In the genomic region with DNA sequence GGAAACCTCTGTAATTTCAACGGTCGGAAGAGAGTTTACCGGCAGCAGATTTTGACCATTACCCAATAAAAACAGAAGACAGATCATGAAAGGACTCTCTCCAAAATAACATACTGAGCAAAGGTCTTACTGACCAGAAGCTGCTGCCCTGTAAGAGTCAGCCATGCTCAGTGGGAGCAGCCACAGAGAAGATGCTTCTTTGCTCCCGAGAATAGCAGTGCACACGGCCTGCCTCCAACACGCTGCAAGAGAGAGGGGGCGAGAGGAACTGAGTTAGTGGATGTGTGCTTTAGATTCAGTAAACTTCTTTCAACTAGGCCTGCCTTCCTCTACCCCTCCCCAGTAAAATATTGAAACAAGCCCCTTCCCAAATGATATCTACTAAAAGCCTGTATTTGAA, we compare ENCODE assay signal across 20 cellular contexts.
DNase-seq lines count a peak whose midpoint lies in the region; ATAC-seq and TF ChIP-seq lines count a peak whose summit lies in the region.
"Had no signal": no experiment of that assay in that cellular context is flagged by ENCODE, and none has a peak within 500 bp of the region (broad histone marks: within the 10 kb centered on the region; RNA-seq: fewer than 3 reads in every experiment).

No MANE protein-coding gene starts in this region.

- peaks cover 77% of the 10 kb centered on the region for H3K4me1 Mint-ChIP-seq in activated CD4-positive, alpha-beta memory T cell treated with anti-CD3 and anti-CD28 coated beads for 36 hours (ENCODE audit: low read depth)
- H3K4me1 Mint-ChIP-seq in activated CD4-positive, alpha-beta memory T cell treated with anti-CD3 and anti-CD28 coated beads, Interleukin-2, amount 10 ng/mL, durations not matched to agents 7 days and 5 days = peaks cover 28% of the 10 kb centered on the region
- H3K4me1 Mint-ChIP-seq in effector memory CD8-positive, alpha-beta T cell (ENCODE audit: low read depth in 2 of 2) = peaks cover 42 to 76% of the 10 kb centered on the region in 2 donors
- H3K4me1 Mint-ChIP-seq in progenitor cell of endocrine pancreas (ENCODE audit: low read depth) (peaks cover 15% of the 10 kb centered on the region), CD14-positive monocyte (peaks cover 5% of the 10 kb centered on the region)

- POLR2A ChIA-PET in activated CD4-positive, alpha-beta memory T cell treated with anti-CD3 and anti-CD28 coated beads for 36 hours (lab: Charles Lee) = no interaction called here
- POLR2A ChIA-PET in activated CD4-positive, alpha-beta memory T cell treated with anti-CD3 and anti-CD28 coated beads, Interleukin-2, amount 10 ng/mL, durations not matched to agents 7 days and 5 days (lab: Charles Lee) = no interaction called here

- no peaks in the 10 kb centered on the region for H3K27me3 Mint-ChIP-seq in activated CD4-positive, alpha-beta memory T cell treated with anti-CD3 and anti-CD28 coated beads for 36 hours
- no peaks in the 10 kb centered on the region for H3K27me3 Mint-ChIP-seq in activated CD4-positive, alpha-beta memory T cell treated with anti-CD3 and anti-CD28 coated beads, Interleukin-2, amount 10 ng/mL, durations not matched to agents 7 days and 5 days
- no peaks in the 10 kb centered on the region for H3K27me3 Mint-ChIP-seq in effector memory CD8-positive, alpha-beta T cell
- H3K27me3 Mint-ChIP-seq in progenitor cell of endocrine pancreas (no peaks in the 10 kb centered on the region), CD14-positive monocyte (ENCODE audit: low read depth in 3 of 3) (no peaks in the 10 kb centered on the region)

- CTCF ChIA-PET in activated CD4-positive, alpha-beta memory T cell treated with anti-CD3 and anti-CD28 coated beads for 36 hours (lab: Charles Lee) = interaction anchor here (1.3 kb wide), 1 partner anchor 272 kb away, joined by 3 read pairs; no protein-coding TSS in a partner anchor
- CTCF ChIA-PET in activated CD4-positive, alpha-beta memory T cell treated with anti-CD3 and anti-CD28 coated beads, Interleukin-2, amount 10 ng/mL, durations not matched to agents 7 days and 5 days (lab: Charles Lee) = no interaction called here

- in situ Hi-C loops in G401 (cut with HindIII; ENCODE audit: low sequenced_read_pairs) = no loop called here

- no peak for DNase-seq in activated CD4-positive, alpha-beta memory T cell treated with anti-CD3 and anti-CD28 coated beads for 36 hours
- DNase-seq in activated CD4-positive, alpha-beta memory T cell treated with anti-CD3 and anti-CD28 coated beads, Interleukin-2, amount 10 ng/mL, durations not matched to agents 7 days and 5 days = no peak
- DNase-seq in G401 (ENCODE audit: low spot score) (peak; percentile 52), progenitor cell of endocrine pancreas (ENCODE audit: low spot score, unreplicated experiment) (no peak), GM20000 (ENCODE audit: low spot score) (no peak), CD14-positive monocyte (ENCODE audit: low spot score) (no peak)
- no peak for DNase-seq in effector memory CD8-positive, alpha-beta T cell
- DNase-seq: activated CD4-positive, CD25-positive, alpha-beta regulatory T cell; activated gamma-delta T cell treated with Interleukin-2 at 50 U/mL for 16 hours; GDM1; HFFc6; left colon; NCI-H1105; NCI-H2081 treated with DMSO at 0.1 percent for 48 hours; NCI-H510A; Peyer's patch; retina; stimulated activated CD4-positive, alpha-beta T cell treated with anti-CD3 and anti-CD28 coated beads, Interleukin-12 subunit alpha, Interleukin-12 subunit beta, amount 100 ng/mL, for 4 hours had no signal

- H3K9me3 Mint-ChIP-seq in activated CD4-positive, alpha-beta memory T cell treated with anti-CD3 and anti-CD28 coated beads for 36 hours = no peaks in the 10 kb centered on the region
- no peaks in the 10 kb centered on the region for H3K9me3 Mint-ChIP-seq in activated CD4-positive, alpha-beta memory T cell treated with anti-CD3 and anti-CD28 coated beads, Interleukin-2, amount 10 ng/mL, durations not matched to agents 7 days and 5 days
- H3K9me3 Mint-ChIP-seq in effector memory CD8-positive, alpha-beta T cell = no peaks in the 10 kb centered on the region
- peaks cover 3% of the 10 kb centered on the region for H3K9me3 Mint-ChIP-seq in progenitor cell of endocrine pancreas (ENCODE audit: low read depth)
- peaks cover 0 to 5% (median 3%) of the 10 kb centered on the region in 7 donors for H3K9me3 Mint-ChIP-seq in CD14-positive monocyte
- H3K9me3 Mint-ChIP-seq: HFFc6 had no signal

- ATAC-seq in effector memory CD8-positive, alpha-beta T cell (replicated peaks) = no peak
- ATAC-seq in esophagus mucosa = no peak
- ATAC-seq: A549, left colon had no signal

- intact Hi-C loops in activated CD4-positive, alpha-beta memory T cell treated with anti-CD3 and anti-CD28 coated beads for 36 hours (cut with micrococcal nuclease) = no loop called here
- intact Hi-C loops in CD14-positive monocyte (cut with micrococcal nuclease) = no loop called here

- peaks cover 18% of the 10 kb centered on the region for H3K36me3 Mint-ChIP-seq in activated CD4-positive, alpha-beta memory T cell treated with anti-CD3 and anti-CD28 coated beads for 36 hours
- H3K36me3 Mint-ChIP-seq in activated CD4-positive, alpha-beta memory T cell treated with anti-CD3 and anti-CD28 coated beads, Interleukin-2, amount 10 ng/mL, durations not matched to agents 7 days and 5 days (ENCODE audit: low read depth) = peaks cover 37% of the 10 kb centered on the region
- peaks cover 5% of the 10 kb centered on the region for H3K36me3 Mint-ChIP-seq in effector memory CD8-positive, alpha-beta T cell (ENCODE audit: insufficient read depth)
- H3K36me3 Mint-ChIP-seq in progenitor cell of endocrine pancreas (ENCODE audit: insufficient read depth) = peaks cover 13% of the 10 kb centered on the region
- peaks cover 3 to 11% of the 10 kb centered on the region in 2 donors for H3K36me3 Mint-ChIP-seq in CD14-positive monocyte

- TF ChIP-seq CTCF in progenitor cell of endocrine pancreas (IDR thresholded peaks at IDR 0.05; ENCODE audit: unreplicated experiment) (no peak), GM20000 (IDR thresholded peaks at IDR 0.05; ENCODE audit: extremely low read depth, missing control alignments) (no peak), CD14-positive monocyte (IDR thresholded peaks at IDR 0.05) (no peak)

- H3K4me3 Mint-ChIP-seq in activated CD4-positive, alpha-beta memory T cell treated with anti-CD3 and anti-CD28 coated beads for 36 hours = no peak overlapping the region
- no peak overlapping the region for H3K4me3 Mint-ChIP-seq in activated CD4-positive, alpha-beta memory T cell treated with anti-CD3 and anti-CD28 coated beads, Interleukin-2, amount 10 ng/mL, durations not matched to agents 7 days and 5 days
- H3K4me3 Mint-ChIP-seq in effector memory CD8-positive, alpha-beta T cell = no peak overlapping the region
- no peak overlapping the region for H3K4me3 Mint-ChIP-seq in progenitor cell of endocrine pancreas (ENCODE audit: low read depth)
- no peak overlapping the region for H3K4me3 Mint-ChIP-seq in CD14-positive monocyte
- H3K4me3 Mint-ChIP-seq: HFFc6 had no signal

- H3K27ac Mint-ChIP-seq in activated CD4-positive, alpha-beta memory T cell treated with anti-CD3 and anti-CD28 coated beads for 36 hours = peak overlapping the region; percentile 65
- no peak overlapping the region for H3K27ac Mint-ChIP-seq in activated CD4-positive, alpha-beta memory T cell treated with anti-CD3 and anti-CD28 coated beads, Interleukin-2, amount 10 ng/mL, durations not matched to agents 7 days and 5 days
- peak overlapping the region; percentile 75 to 79 for H3K27ac Mint-ChIP-seq in effector memory CD8-positive, alpha-beta T cell
- H3K27ac Mint-ChIP-seq in progenitor cell of endocrine pancreas = peak overlapping the region; percentile 7
- peak overlapping the region in 1 of 7 donors; percentile 24 for H3K27ac Mint-ChIP-seq in CD14-positive monocyte
- H3K27ac Mint-ChIP-seq: HFFc6 had no signal
